Comparison of ENCODE assay signal across 19 cellular contexts in genomic region chr4:5921074-5921473, GRCh38. TPM values are rescaled to one million over a fixed set of nuclear protein-coding genes. Genes with fewer than 3 reads are reported as not detected.
"Had no signal": no experiment of that assay in that cellular context is flagged by ENCODE, and none has a peak within 500 bp of the region (broad histone marks: within the 10 kb centered on the region; RNA-seq: fewer than 3 reads in every experiment).

No MANE protein-coding gene starts in this region.

- DNase-seq: activated CD4-positive, alpha-beta memory T cell treated with anti-CD3 and anti-CD28 coated beads, Interleukin-2, amount 10 ng/mL, durations not matched to agents 7 days and 5 days; activated CD4-positive, alpha-beta T cell treated with anti-CD3 and anti-CD28 coated beads for 4 hours; activated effector memory CD4-positive, alpha-beta T cell treated with Interleukin-2 at 50 U/mL for 16 hours; activated naive CD4-positive, alpha-beta T cell treated with anti-CD3 and anti-CD28 coated beads, Interleukin-2, amount 50 U/mL, for 16 hours; activated T-cell treated with anti-CD3 and anti-CD28 coated beads, Interleukin-2, amount 50 U/mL, for 24 hours; adrenal gland; erythroblast; hippocampal formation; kidney glomerular epithelial cell; left ventricle myocardium superior; natural killer cell; stimulated activated CD4-positive, alpha-beta T cell treated with anti-CD3 and anti-CD28 coated beads, Interleukin-12 subunit alpha, Interleukin-12 subunit beta, amount 100 ng/mL, for 4 hours; stimulated activated naive B cell treated with anti-CD40 and anti-IgM and Interleukin-4, amounts not matched to agents 10 μg/mL and 1 μg/mL and 100 μg/mL, for 72 hours; tibial artery had no signal

- H3K9me3 Mint-ChIP-seq: activated CD4-positive, alpha-beta memory T cell treated with anti-CD3 and anti-CD28 coated beads, Interleukin-2, amount 10 ng/mL, durations not matched to agents 7 days and 5 days; activated T-cell treated with anti-CD3 and anti-CD28 coated beads, Interleukin-2, amount 50 U/mL, for 24 hours; natural killer cell; stimulated activated naive B cell treated with anti-CD40 and anti-IgM and Interleukin-4, amounts not matched to agents 10 μg/mL and 1 μg/mL and 100 μg/mL, for 72 hours; WTC11 had no signal

- H3K27ac ChIP-seq: adrenal gland, cardiac muscle cell, tibial artery had no signal

- H3K36me3 ChIP-seq: adrenal gland, cardiac muscle cell, tibial artery had no signal

- H3K4me1 Mint-ChIP-seq: activated CD4-positive, alpha-beta memory T cell treated with anti-CD3 and anti-CD28 coated beads, Interleukin-2, amount 10 ng/mL, durations not matched to agents 7 days and 5 days; memory B cell; natural killer cell had no signal

- H3K9me3 ChIP-seq: adrenal gland, tibial artery had no signal

- H3K36me3 Mint-ChIP-seq: natural killer cell; stimulated activated naive B cell treated with anti-CD40 and anti-IgM and Interleukin-4, amounts not matched to agents 10 μg/mL and 1 μg/mL and 100 μg/mL, for 72 hours; WTC11 had no signal

- H3K27ac Mint-ChIP-seq: activated CD4-positive, alpha-beta memory T cell treated with anti-CD3 and anti-CD28 coated beads, Interleukin-2, amount 10 ng/mL, durations not matched to agents 7 days and 5 days; activated T-cell treated with anti-CD3 and anti-CD28 coated beads, Interleukin-2, amount 50 U/mL, for 24 hours; memory B cell; natural killer cell; stimulated activated naive B cell treated with anti-CD40 and anti-IgM and Interleukin-4, amounts not matched to agents 10 μg/mL and 1 μg/mL and 100 μg/mL, for 72 hours; WTC11 had no signal

- H3K4me3 ChIP-seq: adrenal gland, cardiac muscle cell, dorsolateral prefrontal cortex, tibial artery had no signal

- H3K4me3 Mint-ChIP-seq: activated CD4-positive, alpha-beta memory T cell treated with anti-CD3 and anti-CD28 coated beads, Interleukin-2, amount 10 ng/mL, durations not matched to agents 7 days and 5 days; activated T-cell treated with anti-CD3 and anti-CD28 coated beads, Interleukin-2, amount 50 U/mL, for 24 hours; memory B cell; natural killer cell; stimulated activated naive B cell treated with anti-CD40 and anti-IgM and Interleukin-4, amounts not matched to agents 10 μg/mL and 1 μg/mL and 100 μg/mL, for 72 hours; WTC11 had no signal

- H3K27me3 ChIP-seq: cardiac muscle cell had no signal

- H3K4me1 ChIP-seq: adrenal gland, tibial artery had no signal

- ATAC-seq: left ventricle myocardium superior; natural killer cell; stimulated activated naive B cell treated with anti-CD40 and anti-IgM and Interleukin-4, amounts not matched to agents 10 μg/mL and 1 μg/mL and 100 μg/mL, for 72 hours; WTC11 had no signal

RNA-seq across cellular contexts. Expression of gene CRMP1, which starts 28.2 kb away (rescaled TPM):
- total RNA-seq: natural killer cell, subcutaneous adipose tissue had no signal
